34 cellular contexts compared by ENCODE assay signal in genomic region chr10:122983898-122984297, GRCh38.
"Had no signal": no experiment of that assay in that cellular context is flagged by ENCODE, and none has a peak within 500 bp of the region (broad histone marks: within the 10 kb centered on the region; RNA-seq: fewer than 3 reads in every experiment).

No MANE protein-coding gene starts in this region.

- H3K27me3 ChIP-seq: MG63 had no signal

- H3K4me3 ChIP-seq: MG63 had no signal

- H3K9me3 ChIP-seq: MG63 had no signal

- H3K9ac ChIP-seq: KMS-11 had no signal

- H3K27ac ChIP-seq: KMS-11 had no signal

- DNase-seq: Karpas-422, Kasumi-1, MG63, MM.1S, MV-4-11, NCI-H1048, NCI-H1092, NCI-H1092 treated with DMSO at 0.1 percent for 48 hours, NCI-H1105, NCI-H1105 treated with DMSO at 0.1 percent for 48 hours, NCI-H1417, NCI-H1417 treated with DMSO at 0.1 percent for 48 hours, NCI-H1436, NCI-H1436 treated with DMSO at 0.1 percent for 48 hours, NCI-H146, NCI-H1694, NCI-H1694 treated with DMSO at 0.1 percent for 48 hours, NCI-H187, NCI-H187 treated with DMSO at 0.1 percent for 48 hours, NCI-H1930, NCI-H2029, NCI-H2029 treated with DMSO at 0.1 percent for 48 hours, NCI-H2081, NCI-H2081 treated with DMSO at 0.1 percent for 48 hours, NCI-H2107, NCI-H2171, NCI-H2171 treated with DMSO at 0.1 percent for 48 hours, NCI-H2227 treated with DMSO at 0.1 percent for 48 hours, NCI-H226, NCI-H345, NCI-H446, NCI-H446 treated with DMSO at 0.1 percent for 48 hours, NCI-H510A had no signal

- H3K4me2 ChIP-seq: KMS-11 had no signal
